ENCODE assay signal across 1 cellular context in the genomic region with DNA sequence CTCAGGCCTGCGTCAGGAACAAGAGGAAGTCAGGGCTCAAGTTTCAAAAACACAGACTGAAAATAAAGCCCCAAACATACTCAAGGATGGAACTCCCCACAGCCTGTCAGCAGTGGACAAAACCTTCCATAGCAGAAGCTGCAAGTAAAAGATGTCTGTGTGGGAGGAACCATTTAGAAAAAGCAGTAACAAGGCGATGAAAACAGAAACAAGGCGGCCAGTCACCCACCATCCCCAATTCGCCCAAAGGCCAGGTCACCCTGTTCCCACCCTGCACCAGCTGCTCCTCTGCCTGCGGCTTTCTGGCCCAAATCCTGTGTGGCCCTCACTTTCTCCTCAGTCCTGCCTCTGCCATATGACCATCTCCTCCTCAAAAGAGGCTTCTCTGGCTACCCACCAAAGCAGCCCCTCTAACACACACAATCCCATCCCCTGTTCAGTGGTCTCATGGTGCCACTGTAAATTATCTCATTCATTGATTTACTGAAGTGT.
TF ChIP-seq lines count a peak whose summit lies in the region.

No MANE protein-coding gene starts in this region.

TF ChIP-seq in GM12878, 131 proteins besides CTCF, POLR2A, EP300 and RAD21 (continued from another document):
- TF ChIP-seq IRF3 (IDR thresholded peaks at IDR 0.05) (no peak), SREBF2 (IDR thresholded peaks at IDR 0.05; ENCODE audit: low read length) (no peak), ZNF384 (IDR thresholded peaks at IDR 0.05; ENCODE audit: borderline replicate concordance, low read depth, low read length) (peak; percentile 36; the same call in 1 of the 2 replicates), SPI1 (IDR thresholded peaks at IDR 0.05; ENCODE audit: borderline replicate concordance, insufficient read depth, low read depth, low read length) (peak; percentile 23; the same call in 1 of the 2 replicates), SMARCA5 (IDR thresholded peaks at IDR 0.05) (0 out of 2 replicates have a peak, but pooled peaks have one; percentile 59), MLLT1 (IDR thresholded peaks at IDR 0.05) (0 out of 2 replicates have a peak, but pooled peaks have one; percentile 55), CREM (IDR thresholded peaks at IDR 0.05; ENCODE audit: low read depth) (no peak), KAT2A (conservative IDR thresholded peaks at IDR 0.05; ENCODE audit: control insufficient read depth, low read depth, low read length) (no peak), ZNF207 (IDR thresholded peaks at IDR 0.05; ENCODE audit: borderline replicate concordance) (no peak), DPF2 (IDR thresholded peaks at IDR 0.05) (peak; percentile 28; the same call in 1 of the 2 replicates), IKZF1 (conservative IDR thresholded peaks at IDR 0.05) (peak; percentile 45), ZNF687 (IDR thresholded peaks at IDR 0.05) (peak; percentile 49), IKZF2 (IDR thresholded peaks at IDR 0.05) (peak in 1 of 2 experiments; percentile 30; a peak in 1 of 4 replicates), LARP7 (IDR thresholded peaks at IDR 0.05) (0 out of 2 replicates have a peak, but pooled peaks have one; percentile 51), E4F1 (IDR thresholded peaks at IDR 0.05; ENCODE audit: borderline replicate concordance, partially characterized antibody) (no peak)
- TF ChIP-seq, protein P1, sequence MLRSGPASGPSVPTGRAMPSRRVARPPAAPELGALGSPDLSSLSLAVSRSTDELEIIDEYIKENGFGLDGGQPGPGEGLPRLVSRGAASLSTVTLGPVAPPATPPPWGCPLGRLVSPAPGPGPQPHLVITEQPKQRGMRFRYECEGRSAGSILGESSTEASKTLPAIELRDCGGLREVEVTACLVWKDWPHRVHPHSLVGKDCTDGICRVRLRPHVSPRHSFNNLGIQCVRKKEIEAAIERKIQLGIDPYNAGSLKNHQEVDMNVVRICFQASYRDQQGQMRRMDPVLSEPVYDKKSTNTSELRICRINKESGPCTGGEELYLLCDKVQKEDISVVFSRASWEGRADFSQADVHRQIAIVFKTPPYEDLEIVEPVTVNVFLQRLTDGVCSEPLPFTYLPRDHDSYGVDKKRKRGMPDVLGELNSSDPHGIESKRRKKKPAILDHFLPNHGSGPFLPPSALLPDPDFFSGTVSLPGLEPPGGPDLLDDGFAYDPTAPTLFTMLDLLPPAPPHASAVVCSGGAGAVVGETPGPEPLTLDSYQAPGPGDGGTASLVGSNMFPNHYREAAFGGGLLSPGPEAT (IDR thresholded peaks at IDR 0.05; ENCODE audit: low read depth) = peak; percentile 53; the same call in 1 of the 2 replicates
